Comparison of ENCODE assay signal across 1 cellular context in the genomic region with DNA sequence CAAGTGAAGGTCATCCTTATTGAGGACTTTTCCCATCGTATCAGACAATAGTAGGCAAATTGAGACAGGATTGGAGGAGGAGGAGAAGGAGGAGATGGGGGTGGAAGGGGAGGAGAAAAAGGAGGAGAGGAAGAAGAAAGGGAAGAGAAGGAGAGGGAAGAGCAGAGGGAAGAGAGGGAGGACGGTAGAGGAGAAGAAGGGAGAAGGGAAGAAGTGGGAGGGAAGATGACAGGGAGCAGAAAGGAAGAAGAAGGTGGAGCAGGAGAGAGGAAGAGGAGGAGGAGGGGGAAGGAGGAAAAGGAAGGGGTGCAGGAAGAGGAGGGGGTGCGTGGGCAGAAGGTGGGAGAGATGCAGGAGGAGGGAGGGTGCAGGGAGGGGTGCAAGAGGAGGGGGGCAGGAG.
A peak's percentile ranks its signal among the peaks of the same experiment; 100 is the strongest.
TF ChIP-seq lines count a peak whose summit lies in the region.

No MANE protein-coding gene starts in this region.

TF ChIP-seq in K562, 482 proteins besides CTCF, POLR2A, EP300 and RAD21:
- TF ChIP-seq ZBTB8A (IDR thresholded peaks at IDR 0.05; ENCODE audit: partially characterized antibody) (no peak), NFIC (IDR thresholded peaks at IDR 0.05) (no peak), ZNF436 (CRISPR knock-in tag; IDR thresholded peaks at IDR 0.05) (no peak), ZNF707 (CRISPR knock-in tag; conservative IDR thresholded peaks at IDR 0.05) (no peak), FOXP1 (CRISPR knock-in tag; IDR thresholded peaks at IDR 0.05) (no peak), U2AF1 (optimal IDR thresholded peaks at IDR 0.05; ENCODE audit: low read depth, low read length) (no peak), EHMT2 (IDR thresholded peaks at IDR 0.05) (no peak), ZNF165 (CRISPR knock-in tag; IDR thresholded peaks at IDR 0.05; ENCODE audit: borderline replicate concordance) (no peak), EGR1 (conservative IDR thresholded peaks at IDR 0.05) (peak; percentile 61), TAL1 (IDR thresholded peaks at IDR 0.05) (no peak), NFYB (IDR thresholded peaks at IDR 0.05; ENCODE audit: extremely low read depth, insufficient read length) (no peak), ESRRA (IDR thresholded peaks at IDR 0.05; ENCODE audit: borderline replicate concordance, low read depth) (peak; percentile 72), TAF7 (tag; IDR thresholded peaks at IDR 0.05) (no peak)
- TF ChIP-seq, protein P1, sequence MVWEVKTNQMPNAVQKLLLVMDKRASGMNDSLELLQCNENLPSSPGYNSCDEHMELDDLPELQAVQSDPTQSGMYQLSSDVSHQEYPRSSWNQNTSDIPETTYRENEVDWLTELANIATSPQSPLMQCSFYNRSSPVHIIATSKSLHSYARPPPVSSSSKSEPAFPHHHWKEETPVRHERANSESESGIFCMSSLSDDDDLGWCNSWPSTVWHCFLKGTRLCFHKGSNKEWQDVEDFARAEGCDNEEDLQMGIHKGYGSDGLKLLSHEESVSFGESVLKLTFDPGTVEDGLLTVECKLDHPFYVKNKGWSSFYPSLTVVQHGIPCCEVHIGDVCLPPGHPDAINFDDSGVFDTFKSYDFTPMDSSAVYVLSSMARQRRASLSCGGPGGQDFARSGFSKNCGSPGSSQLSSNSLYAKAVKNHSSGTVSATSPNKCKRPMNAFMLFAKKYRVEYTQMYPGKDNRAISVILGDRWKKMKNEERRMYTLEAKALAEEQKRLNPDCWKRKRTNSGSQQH (CRISPR knock-in tag; IDR thresholded peaks at IDR 0.05): 0 out of 2 replicates have a peak, but pooled peaks have one; percentile 53
- TF ChIP-seq, protein P2, sequence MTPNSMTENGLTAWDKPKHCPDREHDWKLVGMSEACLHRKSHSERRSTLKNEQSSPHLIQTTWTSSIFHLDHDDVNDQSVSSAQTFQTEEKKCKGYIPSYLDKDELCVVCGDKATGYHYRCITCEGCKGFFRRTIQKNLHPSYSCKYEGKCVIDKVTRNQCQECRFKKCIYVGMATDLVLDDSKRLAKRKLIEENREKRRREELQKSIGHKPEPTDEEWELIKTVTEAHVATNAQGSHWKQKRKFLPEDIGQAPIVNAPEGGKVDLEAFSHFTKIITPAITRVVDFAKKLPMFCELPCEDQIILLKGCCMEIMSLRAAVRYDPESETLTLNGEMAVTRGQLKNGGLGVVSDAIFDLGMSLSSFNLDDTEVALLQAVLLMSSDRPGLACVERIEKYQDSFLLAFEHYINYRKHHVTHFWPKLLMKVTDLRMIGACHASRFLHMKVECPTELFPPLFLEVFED (CRISPR knock-in tag; conservative IDR thresholded peaks at IDR 0.05): 0 out of 2 replicates have a peak, but pooled peaks have one; percentile 17
- TF ChIP-seq, protein P3, sequence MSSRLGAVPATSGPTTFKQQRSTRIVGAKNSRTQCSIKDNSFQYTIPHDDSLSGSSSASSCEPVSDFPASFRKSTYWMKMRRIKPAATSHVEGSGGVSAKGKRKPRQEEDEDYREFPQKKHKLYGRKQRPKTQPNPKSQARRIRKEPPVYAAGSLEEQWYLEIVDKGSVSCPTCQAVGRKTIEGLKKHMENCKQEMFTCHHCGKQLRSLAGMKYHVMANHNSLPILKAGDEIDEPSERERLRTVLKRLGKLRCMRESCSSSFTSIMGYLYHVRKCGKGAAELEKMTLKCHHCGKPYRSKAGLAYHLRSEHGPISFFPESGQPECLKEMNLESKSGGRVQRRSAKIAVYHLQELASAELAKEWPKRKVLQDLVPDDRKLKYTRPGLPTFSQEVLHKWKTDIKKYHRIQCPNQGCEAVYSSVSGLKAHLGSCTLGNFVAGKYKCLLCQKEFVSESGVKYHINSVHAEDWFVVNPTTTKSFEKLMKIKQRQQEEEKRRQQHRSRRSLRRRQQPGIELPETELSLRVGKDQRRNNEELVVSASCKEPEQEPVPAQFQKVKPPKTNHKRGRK (tag; IDR thresholded peaks at IDR 0.05): peak; percentile 36; the same call in 1 of the 2 replicates
- TF ChIP-seq, protein P4, sequence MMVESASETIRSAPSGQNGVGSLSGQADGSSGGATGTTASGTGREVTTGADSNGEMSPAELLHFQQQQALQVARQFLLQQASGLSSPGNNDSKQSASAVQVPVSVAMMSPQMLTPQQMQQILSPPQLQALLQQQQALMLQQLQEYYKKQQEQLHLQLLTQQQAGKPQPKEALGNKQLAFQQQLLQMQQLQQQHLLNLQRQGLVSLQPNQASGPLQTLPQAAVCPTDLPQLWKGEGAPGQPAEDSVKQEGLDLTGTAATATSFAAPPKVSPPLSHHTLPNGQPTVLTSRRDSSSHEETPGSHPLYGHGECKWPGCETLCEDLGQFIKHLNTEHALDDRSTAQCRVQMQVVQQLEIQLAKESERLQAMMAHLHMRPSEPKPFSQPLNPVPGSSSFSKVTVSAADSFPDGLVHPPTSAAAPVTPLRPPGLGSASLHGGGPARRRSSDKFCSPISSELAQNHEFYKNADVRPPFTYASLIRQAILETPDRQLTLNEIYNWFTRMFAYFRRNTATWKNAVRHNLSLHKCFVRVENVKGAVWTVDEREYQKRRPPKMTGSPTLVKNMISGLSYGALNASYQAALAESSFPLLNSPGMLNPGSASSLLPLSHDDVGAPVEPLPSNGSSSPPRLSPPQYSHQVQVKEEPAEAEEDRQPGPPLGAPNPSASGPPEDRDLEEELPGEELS (CRISPR knock-in tag; IDR thresholded peaks at IDR 0.05; ENCODE audit: borderline replicate concordance): no peak
